22 cellular contexts compared by ENCODE assay signal in the genomic region with DNA sequence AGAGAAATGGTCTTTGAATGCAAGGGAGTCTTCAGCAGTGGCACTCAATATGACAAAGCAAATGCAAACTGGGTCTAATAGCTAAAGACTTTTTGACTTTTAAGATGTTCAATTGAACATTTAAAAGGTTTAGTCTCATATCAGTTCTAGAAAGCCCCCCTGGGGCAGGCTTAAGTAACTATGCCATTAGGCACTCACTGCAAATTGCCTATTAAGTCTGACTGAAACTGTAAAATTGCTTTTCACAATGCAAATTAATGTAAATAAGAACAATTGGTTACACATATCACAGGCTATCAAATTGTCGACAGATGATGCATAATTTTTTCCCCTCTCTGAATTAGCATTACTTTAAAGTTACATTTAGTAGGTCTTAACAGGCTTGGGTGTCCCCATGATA.
"Had no signal": no experiment of that assay in that cellular context is flagged by ENCODE, and none has a peak within 500 bp of the region (broad histone marks: within the 10 kb centered on the region; RNA-seq: fewer than 3 reads in every experiment).

No MANE protein-coding gene starts in this region.

- H3K27ac ChIP-seq: foreskin keratinocyte, hepatocyte, left ventricle myocardium inferior, spleen, tibial artery, upper lobe of left lung, uterus had no signal

- H3K4me1 ChIP-seq: foreskin keratinocyte, left ventricle myocardium inferior, spleen, tibial artery, upper lobe of left lung, uterus had no signal

- H3K27me3 ChIP-seq: foreskin keratinocyte, hepatocyte, spleen, tibial artery, upper lobe of left lung, uterus had no signal

- DNase-seq: effector CD4-positive, alpha-beta T cell; endodermal cell; erythroblast; foreskin keratinocyte; head of caudate nucleus; kidney; left cardiac atrium; left ventricle myocardium inferior; mesenchymal stem cell; naive thymus-derived CD4-positive, alpha-beta T cell; nephron progenitor cell; posterior cingulate gyrus; spleen; stimulated activated CD4-positive, alpha-beta T cell treated with anti-CD3 and anti-CD28 coated beads, Interleukin-15, amount 100 ng/mL, for 24 hours; stimulated activated CD4-positive, alpha-beta T cell treated with anti-CD3 and anti-CD28 coated beads, Interleukin-1b, Interleukin-23, amount 100 ng/mL, for 48 hours; stimulated activated CD4-positive, alpha-beta T cell treated with anti-CD3 and anti-CD28 coated beads, Interleukin-4, amount 100 ng/mL, for 24 hours; tibial artery; upper lobe of left lung; uterus had no signal

- H3K9me3 ChIP-seq: left ventricle myocardium inferior, spleen, tibial artery, upper lobe of left lung, uterus had no signal

- H3K36me3 ChIP-seq: left ventricle myocardium inferior, spleen, tibial artery, upper lobe of left lung, uterus had no signal

- H3K4me2 ChIP-seq: hepatocyte had no signal

- H3K4me3 ChIP-seq: hepatocyte, left ventricle myocardium inferior, lung, spleen, tibial artery, upper lobe of left lung, uterus had no signal

- FAIRE-seq: endothelial cell of umbilical vein, kidney had no signal

- H3K79me2 ChIP-seq: hepatocyte had no signal
